Comparison of ENCODE assay signal across 11 cellular contexts in genomic region chr19:5534787-5535586, GRCh38. TPM values are rescaled to one million over a fixed set of nuclear protein-coding genes. Genes with fewer than 3 reads are reported as not detected.
A peak's percentile ranks its signal among the peaks of the same experiment; 100 is the strongest.
DNase-seq lines count a peak whose midpoint lies in the region; ATAC-seq, FAIRE-seq and TF ChIP-seq lines count a peak whose summit lies in the region.
"Had no signal": no experiment of that assay in that cellular context is flagged by ENCODE, and none has a peak within 500 bp of the region (broad histone marks: within the 10 kb centered on the region; RNA-seq: fewer than 3 reads in every experiment).

No MANE protein-coding gene starts in this region.

- WGBS in body of pancreas, 2 donors, result 76 to 77% methylated on average over 9 of the region's 9 CpGs

- ATAC-seq in esophagus mucosa (no peak), body of pancreas (no peak), GM18505 (IDR thresholded peaks at IDR 0.05; ENCODE audit: unreplicated experiment) (no peak)
- ATAC-seq: right cardiac atrium had no signal

- no peak overlapping the region for H3K27ac ChIP-seq in body of pancreas
- H3K27ac ChIP-seq: thyroid gland had no signal

- H3K4me1 ChIP-seq in body of pancreas, result peaks cover 10% of the 10 kb centered on the region

- H3K27me3 ChIP-seq in kidney epithelial cell (ENCODE audit: control insufficient read depth, insufficient read depth, low read length), result peaks cover 11% of the 10 kb centered on the region
- no peaks in the 10 kb centered on the region for H3K27me3 ChIP-seq in body of pancreas
- H3K27me3 ChIP-seq: thyroid gland had no signal

- peak; percentile 36 for FAIRE-seq in TTC549 (lab: Jason Lieb, UNC)
- FAIRE-seq in HTR-8/SVneo (lab: Jason Lieb, UNC), result no peak

- H3K4me3 ChIP-seq in AG10803 (ENCODE audit: low read length) (no peak overlapping the region), GM12865 (ENCODE audit: low read depth, low read length) (no peak overlapping the region), kidney epithelial cell (ENCODE audit: low read depth, low read length) (no peak overlapping the region), body of pancreas (no peak overlapping the region)
- H3K4me3 ChIP-seq: thyroid gland had no signal

- TF ChIP-seq CTCF in AG10803 (conservative IDR thresholded peaks at IDR 0.05; ENCODE audit: low read length) (peak; percentile 41), GM12865 (IDR thresholded peaks at IDR 0.05; ENCODE audit: insufficient read depth, low read depth, low read length, missing control alignments) (peak; percentile 31), kidney epithelial cell (IDR thresholded peaks at IDR 0.05; ENCODE audit: insufficient read depth, low read length, poor library complexity, severe bottlenecking) (peak; percentile 39), body of pancreas (IDR thresholded peaks at IDR 0.05) (peak in 2 of 7 experiments; percentile 2 to 33)

- H3K36me3 ChIP-seq in kidney epithelial cell (ENCODE audit: control insufficient read depth, insufficient read depth, low read length) (no peaks in the 10 kb centered on the region), body of pancreas (replicated peaks in 1 of 2; ENCODE audit: insufficient read depth in 1 of 2, low read depth in 2 of 2) (no peaks in the 10 kb centered on the region)
- H3K36me3 ChIP-seq: thyroid gland had no signal

- H3K9me3 ChIP-seq in body of pancreas, result peaks cover 0 to 9% (median 0%) of the 10 kb centered on the region in 3 donors
- H3K9me3 ChIP-seq: thyroid gland had no signal

- DNase-seq in AG10803 (ENCODE audit: low read depth) (no peak), GM12865 (ENCODE audit: low read depth) (peak; percentile 5), kidney epithelial cell (ENCODE audit: low read depth) (no peak), body of pancreas (no peak), HTR-8/SVneo (ENCODE audit: insufficient read length, low spot score) (no peak)
- DNase-seq: thyroid gland had no signal

- intact Hi-C loops in body of pancreas (cut with DNase I), result no loop called here

- TF ChIP-seq POLR2A in body of pancreas (IDR thresholded peaks at IDR 0.05) (no peak), GM18505 (IDR thresholded peaks at IDR 0.05; ENCODE audit: borderline replicate concordance, extremely low read depth, insufficient read depth, insufficient read length) (no peak)

RNA-seq across cellular contexts. Expression of gene TINCR, which starts 32.8 kb away (rescaled TPM):
- total RNA-seq in kidney epithelial cell (1.0 and 1.4 TPM in 2 replicates), esophagus mucosa (29.7 TPM), body of pancreas (under 1 TPM in 1 of 2 donors, not detected in 1; 0.52 TPM)
- total RNA-seq: NCI-H460, thyroid gland had no signal

Comparison
In these comparisons a context has a peak if more than half of its experiments do, and no peak if none do; other contexts are left out.
1. RNA of gene TINCR, which starts 32.8 kb away (total RNA-seq): 29.7 TPM in esophagus mucosa (single experiment); 1.0 to 1.4 TPM in kidney epithelial cell and 0.52 TPM in body of pancreas; every median in the first group is over 10 times any median in the second.